In genomic region chr2:88227446-88227845, GRCh38 we compare ENCODE assay signal across 1 cellular context.
TF ChIP-seq lines count a peak whose summit lies in the region.

No MANE protein-coding gene starts in this region.

TF ChIP-seq in SK-N-SH treated with all-trans-retinoic acid at 6 μM for 48 hours, 23 proteins besides CTCF, POLR2A, EP300 and RAD21 (continued from another document):
- TF ChIP-seq, protein P1, sequence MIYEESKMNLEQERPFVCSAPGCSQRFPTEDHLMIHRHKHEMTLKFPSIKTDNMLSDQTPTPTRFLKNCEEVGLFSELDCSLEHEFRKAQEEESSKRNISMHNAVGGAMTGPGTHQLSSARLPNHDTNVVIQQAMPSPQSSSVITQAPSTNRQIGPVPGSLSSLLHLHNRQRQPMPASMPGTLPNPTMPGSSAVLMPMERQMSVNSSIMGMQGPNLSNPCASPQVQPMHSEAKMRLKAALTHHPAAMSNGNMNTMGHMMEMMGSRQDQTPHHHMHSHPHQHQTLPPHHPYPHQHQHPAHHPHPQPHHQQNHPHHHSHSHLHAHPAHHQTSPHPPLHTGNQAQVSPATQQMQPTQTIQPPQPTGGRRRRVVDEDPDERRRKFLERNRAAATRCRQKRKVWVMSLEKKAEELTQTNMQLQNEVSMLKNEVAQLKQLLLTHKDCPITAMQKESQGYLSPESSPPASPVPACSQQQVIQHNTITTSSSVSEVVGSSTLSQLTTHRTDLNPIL (CRISPR knock-in tag; IDR thresholded peaks at IDR 0.05; ENCODE audit: low read depth): no peak
- TF ChIP-seq ZFP30 (CRISPR knock-in tag; IDR thresholded peaks at IDR 0.05): no peak
- no peak for TF ChIP-seq ARNTL (CRISPR knock-in tag; IDR thresholded peaks at IDR 0.05; ENCODE audit: borderline replicate concordance, low read depth)
- no peak for TF ChIP-seq TOX (CRISPR knock-in tag; IDR thresholded peaks at IDR 0.05; ENCODE audit: borderline replicate concordance)
- no peak for TF ChIP-seq ZNF565 (CRISPR knock-in tag; conservative IDR thresholded peaks at IDR 0.05; ENCODE audit: low read depth)
- no peak for TF ChIP-seq ZNF70 (CRISPR knock-in tag; IDR thresholded peaks at IDR 0.05)
- TF ChIP-seq ZFP3 (CRISPR knock-in tag; IDR thresholded peaks at IDR 0.05): no peak
